Comparison of ENCODE assay signal across 21 cellular contexts in the genomic region with DNA sequence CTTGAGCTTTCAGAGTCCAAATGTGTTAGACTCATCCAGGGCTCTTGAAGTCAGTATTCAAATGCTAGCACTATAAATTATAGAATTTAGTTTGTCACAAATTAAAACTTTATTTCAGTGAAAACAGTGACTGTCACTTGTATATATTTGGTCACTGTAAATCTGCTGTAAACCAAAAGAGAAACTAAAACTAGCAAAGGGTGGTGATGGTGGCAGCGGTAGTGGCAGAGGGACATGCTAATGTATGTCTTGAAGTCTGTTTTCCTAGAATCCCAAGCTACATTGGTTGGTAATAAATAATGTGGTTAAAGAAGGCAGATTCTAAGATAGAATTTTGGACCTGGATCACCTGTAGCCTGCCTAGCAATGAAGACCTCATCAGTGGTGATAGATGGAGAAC.
DNase-seq lines count a peak whose midpoint lies in the region; ATAC-seq and TF ChIP-seq lines count a peak whose summit lies in the region.
"Had no signal": no experiment of that assay in that cellular context is flagged by ENCODE, and none has a peak within 500 bp of the region (broad histone marks: within the 10 kb centered on the region; RNA-seq: fewer than 3 reads in every experiment).

No MANE protein-coding gene starts in this region.

- no peaks in the 10 kb centered on the region for H3K9me3 Mint-ChIP-seq in CD8-positive, alpha-beta memory T cell
- no peaks in the 10 kb centered on the region for H3K9me3 Mint-ChIP-seq in T-cell

- H3K4me3 ChIP-seq in CD8-positive, alpha-beta memory T cell (ENCODE audit: low read length): no peak overlapping the region
- no peak overlapping the region for H3K4me3 ChIP-seq in ascending aorta
- H3K4me3 ChIP-seq: tibial artery had no signal

- CTCF ChIA-PET in CD8-positive, alpha-beta memory T cell (lab: Charles Lee): no interaction called here
- CTCF ChIA-PET in T-cell (lab: Charles Lee): no interaction called here

- no peak for DNase-seq in CD8-positive, alpha-beta memory T cell
- DNase-seq in T-cell: no peak
- no peak for DNase-seq in NK-92 (lab: John Stamatoyannopoulos, UW; ENCODE audit: unreplicated experiment)
- no peak for DNase-seq in ascending aorta (ENCODE audit: low spot score in 2 of 2)
- DNase-seq in NCI-H345 treated with DMSO at 0.1 percent for 48 hours (lab: John Stamatoyannopoulos, UW; ENCODE audit: unreplicated experiment): no peak
- DNase-seq: activated effector memory CD4-positive, alpha-beta T cell treated with anti-CD3 and anti-CD28 coated beads, Interleukin-2, amount 50 U/mL, for 16 hours; amygdala; GOT3; hippocampal formation; Kasumi-1; kidney; mesendoderm; NCI-H1436; NCI-H226; stimulated activated naive CD4-positive, alpha-beta T cell; tibial artery had no signal

- no peaks in the 10 kb centered on the region for H3K36me3 ChIP-seq in CD8-positive, alpha-beta memory T cell (ENCODE audit: insufficient read depth, low read length)
- H3K36me3 ChIP-seq in ascending aorta: no peaks in the 10 kb centered on the region
- H3K36me3 ChIP-seq: tibial artery had no signal

- TF ChIP-seq CTCF in ascending aorta (IDR thresholded peaks at IDR 0.05): no peak

- H3K4me1 ChIP-seq in CD8-positive, alpha-beta memory T cell (ENCODE audit: insufficient read depth, low read length): no peaks in the 10 kb centered on the region
- H3K4me1 ChIP-seq in ascending aorta: no peaks in the 10 kb centered on the region
- H3K4me1 ChIP-seq: tibial artery had no signal

- H3K27me3 Mint-ChIP-seq in CD8-positive, alpha-beta memory T cell: no peaks in the 10 kb centered on the region
- no peaks in the 10 kb centered on the region for H3K27me3 Mint-ChIP-seq in T-cell

- ATAC-seq in GM18517 (IDR thresholded peaks at IDR 0.05; ENCODE audit: unreplicated experiment) (peak; percentile 50), GM21717 (IDR thresholded peaks at IDR 0.05; ENCODE audit: unreplicated experiment) (peak; percentile 84), T-cell (replicated peaks in 1 of 4) (no peak), GM21381 (IDR thresholded peaks at IDR 0.05; ENCODE audit: unreplicated experiment) (no peak)
- ATAC-seq: Right ventricle myocardium inferior had no signal

- intact Hi-C loops in ascending aorta (cut with DNase I): no loop called here

- peak overlapping the region; percentile 10 to 86 (median 69) for H3K4me3 Mint-ChIP-seq in CD8-positive, alpha-beta memory T cell
- peak overlapping the region in 2 of 3 donors; percentile 6 to 52 for H3K4me3 Mint-ChIP-seq in T-cell

- no peaks in the 10 kb centered on the region for H3K9me3 ChIP-seq in CD8-positive, alpha-beta memory T cell (ENCODE audit: low read length)
- H3K9me3 ChIP-seq in ascending aorta: no peaks in the 10 kb centered on the region
- H3K9me3 ChIP-seq: tibial artery had no signal

- H3K27me3 ChIP-seq in CD8-positive, alpha-beta memory T cell (ENCODE audit: insufficient read depth, low read length, poor library complexity, severe bottlenecking): no peaks in the 10 kb centered on the region
- no peaks in the 10 kb centered on the region for H3K27me3 ChIP-seq in ascending aorta
- H3K27me3 ChIP-seq: tibial artery had no signal

- POLR2A ChIA-PET in CD8-positive, alpha-beta memory T cell (lab: Charles Lee): no interaction called here
- POLR2A ChIA-PET in T-cell (lab: Charles Lee): no interaction called here

- H3K27ac ChIP-seq in CD8-positive, alpha-beta memory T cell (ENCODE audit: low read depth, low read length): no peak overlapping the region
- H3K27ac ChIP-seq in ascending aorta: no peak overlapping the region
- H3K27ac ChIP-seq: tibial artery, VCaP had no signal

- H3K36me3 Mint-ChIP-seq in CD8-positive, alpha-beta memory T cell: peaks cover 0 to 30% (median 9%) of the 10 kb centered on the region in 3 donors
- peaks cover 23% of the 10 kb centered on the region for H3K36me3 Mint-ChIP-seq in T-cell

- H3K27ac Mint-ChIP-seq in CD8-positive, alpha-beta memory T cell: peak overlapping the region in 3 of 8 donors; percentile 13 to 58 (median 28)
- H3K27ac Mint-ChIP-seq in T-cell: no peak overlapping the region

- peaks cover 0 to 18% (median 12%) of the 10 kb centered on the region in 3 donors for H3K4me1 Mint-ChIP-seq in CD8-positive, alpha-beta memory T cell
- H3K4me1 Mint-ChIP-seq in T-cell: peaks cover 0 to 3% (median 0%) of the 10 kb centered on the region in 3 donors

Comparison
In these comparisons a context has a peak if more than half of its experiments do, and no peak if none do; other contexts are left out.
1. ATAC-seq: peak in GM18517 (single experiment) and GM21717 (single experiment); none in T-cell (0 of 4) and GM21381 (single experiment).